ENCODE assay signal across 1 cellular context in genomic region chr5:80161165-80161564, GRCh38.
TF ChIP-seq lines count a peak whose summit lies in the region.

No MANE protein-coding gene starts in this region.

TF ChIP-seq in WTC11, 78 proteins besides CTCF, POLR2A, EP300 and RAD21:
- TF ChIP-seq, protein P1, sequence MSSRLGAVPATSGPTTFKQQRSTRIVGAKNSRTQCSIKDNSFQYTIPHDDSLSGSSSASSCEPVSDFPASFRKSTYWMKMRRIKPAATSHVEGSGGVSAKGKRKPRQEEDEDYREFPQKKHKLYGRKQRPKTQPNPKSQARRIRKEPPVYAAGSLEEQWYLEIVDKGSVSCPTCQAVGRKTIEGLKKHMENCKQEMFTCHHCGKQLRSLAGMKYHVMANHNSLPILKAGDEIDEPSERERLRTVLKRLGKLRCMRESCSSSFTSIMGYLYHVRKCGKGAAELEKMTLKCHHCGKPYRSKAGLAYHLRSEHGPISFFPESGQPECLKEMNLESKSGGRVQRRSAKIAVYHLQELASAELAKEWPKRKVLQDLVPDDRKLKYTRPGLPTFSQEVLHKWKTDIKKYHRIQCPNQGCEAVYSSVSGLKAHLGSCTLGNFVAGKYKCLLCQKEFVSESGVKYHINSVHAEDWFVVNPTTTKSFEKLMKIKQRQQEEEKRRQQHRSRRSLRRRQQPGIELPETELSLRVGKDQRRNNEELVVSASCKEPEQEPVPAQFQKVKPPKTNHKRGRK (CRISPR knock-in tag; IDR thresholded peaks at IDR 0.05; ENCODE audit: borderline replicate concordance) = no peak
- TF ChIP-seq CREM (CRISPR knock-in tag; IDR thresholded peaks at IDR 0.05) = no peak
- TF ChIP-seq ELF4 (CRISPR knock-in tag; IDR thresholded peaks at IDR 0.05; ENCODE audit: low read depth) = no peak
